10 cellular contexts compared by ENCODE assay signal in the genomic region with DNA sequence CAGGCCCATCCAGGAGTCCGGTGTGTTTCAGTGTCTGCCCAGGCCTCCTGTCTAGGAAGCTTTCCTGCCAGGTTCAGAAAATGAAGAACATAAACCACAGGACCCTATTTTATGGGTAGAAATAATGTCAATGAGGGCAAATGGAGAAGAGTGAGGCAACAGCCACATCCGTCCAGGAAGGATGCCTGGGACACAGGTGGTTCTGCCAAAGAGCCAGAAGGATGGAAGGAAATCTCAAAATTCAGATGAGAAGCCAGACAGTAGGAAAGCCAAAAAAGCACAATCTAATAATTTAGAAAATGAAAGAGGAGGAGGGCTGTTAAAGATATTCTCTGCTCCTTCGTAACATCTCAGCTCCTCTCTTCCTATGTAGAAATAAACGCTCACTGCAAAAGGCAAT.
A peak's percentile ranks its signal among the peaks of the same experiment; 100 is the strongest.
DNase-seq lines count a peak whose midpoint lies in the region; TF ChIP-seq lines count a peak whose summit lies in the region.
"Had no signal": no experiment of that assay in that cellular context is flagged by ENCODE, and none has a peak within 500 bp of the region (broad histone marks: within the 10 kb centered on the region; RNA-seq: fewer than 3 reads in every experiment).

No MANE protein-coding gene starts in this region.

- intact Hi-C loops in ascending aorta (cut with DNase I) = loop anchor here (5.0 kb wide), 1 partner anchor 263 kb away; a partner anchor contains a TSS

- peaks cover 4 to 33% (median 27%) of the 10 kb centered on the region in 11 experiments for H3K9me3 ChIP-seq in BLaER1 treated with 17β-estradiol and CSF1 and Interleukin-3, amounts not matched to agents 10 nM and 100 nM (replicated peaks in 1 of 11)
- H3K9me3 ChIP-seq in ascending aorta = peaks cover 0 to under 1% of the 10 kb centered on the region in 2 donors

- H3K4me3 Mint-ChIP-seq in nephron progenitor cell (peak overlapping the region; percentile 18), glutamatergic neuron (ENCODE audit: unreplicated experiment) (no peak overlapping the region)

- TF ChIP-seq CTCF in ascending aorta (IDR thresholded peaks at IDR 0.05) (no peak), nephron progenitor cell (IDR thresholded peaks at IDR 0.05) (no peak), glutamatergic neuron (IDR thresholded peaks at IDR 0.05; ENCODE audit: partially characterized antibody, unreplicated experiment) (no peak)

- H3K36me3 ChIP-seq in BLaER1 treated with 17β-estradiol and CSF1 and Interleukin-3, amounts not matched to agents 10 nM and 100 nM = peaks cover 0 to 7% (median 0%) of the 10 kb centered on the region in 11 experiments; a peak in 1 of 22 replicates
- H3K36me3 ChIP-seq in ascending aorta = no peaks in the 10 kb centered on the region

- DNase-seq in G401 (ENCODE audit: low spot score) = peak; percentile 59
- DNase-seq in ascending aorta (ENCODE audit: low spot score in 2 of 2) = no peak
- DNase-seq in nephron progenitor cell = no peak
- no peak for DNase-seq in NCI-H748 treated with DMSO at 0.1 percent for 48 hours (lab: John Stamatoyannopoulos, UW)
- no peak for DNase-seq in GM19238 (ENCODE audit: insufficient read length, low spot score)
- DNase-seq in glutamatergic neuron = no peak
- DNase-seq: activated CD4-positive, CD25-positive, alpha-beta regulatory T cell; H7 had no signal

- H3K9me3 Mint-ChIP-seq in nephron progenitor cell (peaks cover 14% of the 10 kb centered on the region), glutamatergic neuron (ENCODE audit: unreplicated experiment) (peaks cover 4% of the 10 kb centered on the region)

- H3K4me1 Mint-ChIP-seq in nephron progenitor cell = peaks cover 30% of the 10 kb centered on the region
- peaks cover 15% of the 10 kb centered on the region for H3K4me1 Mint-ChIP-seq in glutamatergic neuron (ENCODE audit: low read depth, unreplicated experiment)

- H3K36me3 Mint-ChIP-seq in nephron progenitor cell (ENCODE audit: low read depth) (no peaks in the 10 kb centered on the region), glutamatergic neuron (ENCODE audit: unreplicated experiment) (peaks cover 14% of the 10 kb centered on the region)

- in situ Hi-C loops in G401 (cut with HindIII; ENCODE audit: low sequenced_read_pairs) = no loop called here

- H3K27ac ChIP-seq in BLaER1 treated with 17β-estradiol and CSF1 and Interleukin-3, amounts not matched to agents 10 nM and 100 nM = peak overlapping the region; percentile 38 to 99 (median 88); a peak in 21 of 22 replicates
- H3K27ac ChIP-seq in ascending aorta = peak overlapping the region; percentile 56 to 85
- H3K27ac ChIP-seq: RWPE1 had no signal

- H3K4me3 ChIP-seq in BLaER1 treated with 17β-estradiol and CSF1 and Interleukin-3, amounts not matched to agents 10 nM and 100 nM = peak overlapping the region in 6 of 10 experiments; percentile 3 to 37 (median 28); a peak in 8 of 20 replicates
- H3K4me3 ChIP-seq in ascending aorta = no peak overlapping the region

- peaks cover 11% of the 10 kb centered on the region for H3K27me3 Mint-ChIP-seq in nephron progenitor cell (ENCODE audit: low read depth, poor library complexity)
- H3K27me3 Mint-ChIP-seq in glutamatergic neuron (ENCODE audit: unreplicated experiment) = peaks cover 3% of the 10 kb centered on the region

- peak overlapping the region; percentile 25 to 89 (median 78); a peak in 21 of 22 replicates for H3K9ac ChIP-seq in BLaER1 treated with 17β-estradiol and CSF1 and Interleukin-3, amounts not matched to agents 10 nM and 100 nM

- H3K4me2 ChIP-seq in BLaER1 treated with 17β-estradiol and CSF1 and Interleukin-3, amounts not matched to agents 10 nM and 100 nM = peak overlapping the region; percentile 85 to 97 (median 93)

- H3K27me3 ChIP-seq in BLaER1 treated with 17β-estradiol and CSF1 and Interleukin-3, amounts not matched to agents 10 nM and 100 nM = peaks cover 0 to 11% (median 0%) of the 10 kb centered on the region in 11 experiments; a peak in 3 of 22 replicates
- no peaks in the 10 kb centered on the region for H3K27me3 ChIP-seq in ascending aorta

- H3K27ac Mint-ChIP-seq in nephron progenitor cell = no peak overlapping the region
- no peak overlapping the region for H3K27ac Mint-ChIP-seq in glutamatergic neuron (ENCODE audit: unreplicated experiment)

- peaks cover 46 to 74% (median 54%) of the 10 kb centered on the region in 10 experiments for H3K4me1 ChIP-seq in BLaER1 treated with 17β-estradiol and CSF1 and Interleukin-3, amounts not matched to agents 10 nM and 100 nM
- peaks cover 8 to 17% of the 10 kb centered on the region in 2 donors for H3K4me1 ChIP-seq in ascending aorta

- no peaks in the 10 kb centered on the region for H4K20me1 ChIP-seq in BLaER1 treated with 17β-estradiol and CSF1 and Interleukin-3, amounts not matched to agents 10 nM and 100 nM

Comparison
In these comparisons a context has a peak if more than half of its experiments do, and no peak if none do; other contexts are left out.
1. H3K4me3 ChIP-seq: peak in BLaER1 treated with 17β-estradiol and CSF1 and Interleukin-3, amounts not matched to agents 10 nM and 100 nM (6 of 10); none in ascending aorta (0 of 2).